ENCODE assay signal across 8 cellular contexts in the genomic region with DNA sequence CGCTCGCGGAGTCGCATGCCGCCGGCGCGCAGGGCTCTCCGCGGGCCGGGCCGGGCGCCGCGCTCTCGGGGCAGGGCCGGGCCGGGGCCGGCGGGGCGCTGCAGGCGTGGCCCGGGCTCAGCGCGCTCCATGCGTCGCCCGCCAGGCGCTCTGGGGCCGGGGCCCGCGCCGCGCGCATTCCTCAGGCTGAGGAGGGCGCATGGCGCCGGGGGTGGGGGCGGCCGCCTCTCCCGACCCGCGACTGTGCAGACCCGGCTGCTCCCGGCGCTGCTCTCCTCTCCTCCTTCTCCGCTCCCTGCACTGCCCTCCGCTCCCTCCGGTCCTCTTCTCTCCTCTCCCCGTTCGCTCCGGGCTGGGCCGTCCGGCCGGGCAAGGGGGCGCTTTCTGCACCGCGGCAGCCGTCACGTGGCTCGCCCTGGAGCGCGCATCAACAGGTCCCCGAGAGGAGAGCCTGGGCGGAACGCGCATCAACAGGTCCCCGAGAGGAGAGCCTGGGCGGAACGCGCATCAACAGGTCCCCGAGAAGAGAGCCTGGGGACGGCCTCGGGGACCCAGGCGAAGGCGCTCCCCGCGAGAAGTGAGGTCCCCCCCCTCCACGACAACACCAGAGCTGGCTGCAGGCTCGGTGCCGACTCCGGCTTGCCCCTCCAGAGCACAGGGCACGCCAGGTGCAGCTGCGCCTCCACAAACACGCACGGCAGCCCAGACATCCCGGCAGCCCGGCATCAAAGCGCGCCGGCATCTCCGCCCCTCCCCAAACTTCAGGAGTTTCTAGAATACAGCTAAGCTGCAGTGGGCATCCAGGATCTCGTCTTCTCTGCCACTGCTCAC. TPM values are rescaled to one million over a fixed set of nuclear protein-coding genes. Genes with fewer than 3 reads are reported as not detected.
DNase-seq lines count a peak whose midpoint lies in the region; ATAC-seq, FAIRE-seq and TF ChIP-seq lines count a peak whose summit lies in the region.

No MANE protein-coding gene starts in this region.

- POLR2A ChIA-PET in GM12878 (lab: Charles Lee) = no interaction called here

- H3K4me3 Mint-ChIP-seq in stimulated activated memory B cell treated with anti-CD40 and anti-IgM and Interleukin-4, amounts not matched to agents 10 μg/mL and 1 μg/mL and 100 μg/mL, for 72 hours = peak overlapping the region; percentile 73

- RAD21 ChIA-PET in GM12878 (lab: Charles Lee; ENCODE audit: unreplicated experiment) = no interaction called here

- no peak overlapping the region for H3K27ac ChIP-seq in GM12878 (ENCODE audit: control insufficient read depth, insufficient read depth)

- TF ChIP-seq RAD21 in GM12878 (IDR thresholded peaks at IDR 0.05; ENCODE audit: insufficient read depth, low read depth, low read length) = no peak

- 5% methylated on average over 46 of the region's 93 CpGs for whole genome bisulfite sequencing in GM12878 (ENCODE audit: insufficient coverage, insufficient replicate concordance, low lambda C conversion rate, missing lambda C conversion rate)

- no peak for ATAC-seq in GM12878
- ATAC-seq in stimulated activated memory B cell treated with anti-CD40 and anti-IgM and Interleukin-4, amounts not matched to agents 10 μg/mL and 1 μg/mL and 100 μg/mL, for 72 hours = peak; percentile 51
- ATAC-seq in GM21515 (IDR thresholded peaks at IDR 0.05; ENCODE audit: unreplicated experiment) = no peak

- TF ChIP-seq CTCF in GM12878 (IDR thresholded peaks at IDR 0.05 in 2 of 3, conservative IDR thresholded peaks at IDR 0.05 in 1 of 3; ENCODE audit: control insufficient read depth in 2 of 3, extremely low read depth in 1 of 3, insufficient read depth in 1 of 3, low read depth in 3 of 3, low read length in 3 of 3) = no peak

- H3K36me3 Mint-ChIP-seq in stimulated activated memory B cell treated with anti-CD40 and anti-IgM and Interleukin-4, amounts not matched to agents 10 μg/mL and 1 μg/mL and 100 μg/mL, for 72 hours = no peaks in the 10 kb centered on the region

- H3K9ac ChIP-seq in GM12878 (ENCODE audit: control insufficient read depth, insufficient read depth, low read length) = no peak overlapping the region

- no peak for FAIRE-seq in GM12878 (lab: Jason Lieb, UNC)

- no peaks in the 10 kb centered on the region for H3K36me3 ChIP-seq in GM12878 (ENCODE audit: control insufficient read depth in 2 of 2, insufficient read depth in 2 of 2, low read length in 1 of 2)

- intact Hi-C loops in GM12878 (cut with micrococcal nuclease; ENCODE audit: unreplicated experiment) = no loop called here

- TF ChIP-seq EP300 in GM12878 (IDR thresholded peaks at IDR 0.05; ENCODE audit: borderline replicate concordance in 1 of 2, control insufficient read depth in 1 of 2, low read depth in 2 of 2, low read length in 2 of 2) = no peak

- H3K79me2 ChIP-seq in GM12878 (ENCODE audit: control insufficient read depth, insufficient read depth, low read length) = no peaks in the 10 kb centered on the region

- no peaks in the 10 kb centered on the region for H3K4me1 ChIP-seq in GM12878 (ENCODE audit: control insufficient read depth, insufficient read depth, low read length)

- H3K9me3 ChIP-seq in GM12878 (replicated peaks; ENCODE audit: control insufficient read depth, insufficient read depth, low read length) = no peaks in the 10 kb centered on the region; the same call in 2 of the 3 replicates

- no peak for TF ChIP-seq POLR2A in GM12878 (IDR thresholded peaks at IDR 0.05; ENCODE audit: low read depth, low read length)

- no peaks in the 10 kb centered on the region for H3K9me3 Mint-ChIP-seq in stimulated activated memory B cell treated with anti-CD40 and anti-IgM and Interleukin-4, amounts not matched to agents 10 μg/mL and 1 μg/mL and 100 μg/mL, for 72 hours

- no peak overlapping the region for H2AFZ ChIP-seq in GM12878 (ENCODE audit: control insufficient read depth, low read depth, low read length)

- H3K27me3 ChIP-seq in GM12878 (replicated peaks in 1 of 2; ENCODE audit: control insufficient read depth in 2 of 2, insufficient read depth in 2 of 2, low read length in 1 of 2) = peaks cover 2 to 6% of the 10 kb centered on the region in 2 experiments; a peak in 2 of 4 replicates

- peaks cover 47% of the 10 kb centered on the region for H3K4me1 Mint-ChIP-seq in stimulated activated memory B cell treated with anti-CD40 and anti-IgM and Interleukin-4, amounts not matched to agents 10 μg/mL and 1 μg/mL and 100 μg/mL, for 72 hours

- H4K20me1 ChIP-seq in GM12878 (ENCODE audit: control insufficient read depth, insufficient read depth) = 0 out of 2 replicates have a peak, but pooled peaks cover 2% of the 10 kb centered on the region

- CTCF ChIA-PET in GM12878 (lab: Yijun Ruan, JAX) = no interaction called here

- no TSS peak for BruUV-seq in GM12878 (replicated peaks; lab: Mats Ljungman, UMichigan)

- SMC1A ChIA-PET in GM12878 (lab: Charles Lee; ENCODE audit: uncharacterized antibody, unreplicated experiment) = no interaction called here

- in situ Hi-C loops in GM12878 (cut with MboI) = no loop called here

- peaks cover 63% of the 10 kb centered on the region for H3K27me3 Mint-ChIP-seq in stimulated activated memory B cell treated with anti-CD40 and anti-IgM and Interleukin-4, amounts not matched to agents 10 μg/mL and 1 μg/mL and 100 μg/mL, for 72 hours

- H3K27ac Mint-ChIP-seq in stimulated activated memory B cell treated with anti-CD40 and anti-IgM and Interleukin-4, amounts not matched to agents 10 μg/mL and 1 μg/mL and 100 μg/mL, for 72 hours = no peak overlapping the region

- H3K4me3 ChIP-seq in GM12878 = no peak overlapping the region

- 0 out of 2 replicates have a peak overlapping the region, but pooled peaks have one; percentile 48 for H3K4me2 ChIP-seq in GM12878 (ENCODE audit: control insufficient read depth, insufficient read depth)

- peak; percentile 69 for DNase-seq in activated effector memory CD4-positive, alpha-beta T cell treated with anti-CD3 and anti-CD28 coated beads, Interleukin-2, amount 50 U/mL, for 16 hours
- no peak for DNase-seq in activated effector memory CD4-positive, alpha-beta T cell treated with Interleukin-2 at 50 U/mL for 16 hours
- DNase-seq in GM12878 (ENCODE audit: low read depth, low spot score) (no peak), left kidney (ENCODE audit: low read depth, low spot score) (peak; percentile 75), NCI-H1930 (lab: John Stamatoyannopoulos, UW) (no peak)
- no peak for DNase-seq in effector CD8-positive, alpha-beta T cell (lab: John Stamatoyannopoulos, UW)

TF ChIP-seq in GM12878, 131 proteins besides CTCF, POLR2A, EP300 and RAD21:
- TF ChIP-seq, protein P1, sequence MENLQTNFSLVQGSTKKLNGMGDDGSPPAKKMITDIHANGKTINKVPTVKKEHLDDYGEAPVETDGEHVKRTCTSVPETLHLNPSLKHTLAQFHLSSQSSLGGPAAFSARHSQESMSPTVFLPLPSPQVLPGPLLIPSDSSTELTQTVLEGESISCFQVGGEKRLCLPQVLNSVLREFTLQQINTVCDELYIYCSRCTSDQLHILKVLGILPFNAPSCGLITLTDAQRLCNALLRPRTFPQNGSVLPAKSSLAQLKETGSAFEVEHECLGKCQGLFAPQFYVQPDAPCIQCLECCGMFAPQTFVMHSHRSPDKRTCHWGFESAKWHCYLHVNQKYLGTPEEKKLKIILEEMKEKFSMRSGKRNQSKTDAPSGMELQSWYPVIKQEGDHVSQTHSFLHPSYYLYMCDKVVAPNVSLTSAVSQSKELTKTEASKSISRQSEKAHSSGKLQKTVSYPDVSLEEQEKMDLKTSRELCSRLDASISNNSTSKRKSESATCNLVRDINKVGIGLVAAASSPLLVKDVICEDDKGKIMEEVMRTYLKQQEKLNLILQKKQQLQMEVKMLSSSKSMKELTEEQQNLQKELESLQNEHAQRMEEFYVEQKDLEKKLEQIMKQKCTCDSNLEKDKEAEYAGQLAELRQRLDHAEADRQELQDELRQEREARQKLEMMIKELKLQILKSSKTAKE (IDR thresholded peaks at IDR 0.05; ENCODE audit: low read depth, poor library complexity, severe bottlenecking) = no peak
- TF ChIP-seq HDAC6 (IDR thresholded peaks at IDR 0.05; ENCODE audit: unreplicated experiment) = peak; percentile 67

RNA-seq across cellular contexts. Expression of a gene that starts 12.9 kb away (rescaled TPM):
- total RNA-seq in GM12878 (2013; cell fraction: nucleolus; rRNA removed) = 5.5 and 7.0 TPM in 2 replicates
- 23.9 and 30.7 TPM in 2 replicates for total RNA-seq in GM12878 (2014; rRNA removed)
- 9.7 and 10.7 TPM in 2 replicates for total RNA-seq in GM12878 (2014; rRNA removed; fragmentation: Illumina TruSeq; extraction: Trizol)
- 26.5 and 34.3 TPM in 2 replicates for total RNA-seq in GM12878 (2021)
- 4.4 TPM for polyA plus RNA-seq in GM12878 (2011; ENCODE audit: low read depth)
- 2.7 and 4.6 TPM in 2 replicates for polyA plus RNA-seq in GM12878 (2011; rRNA removed)
- polyA plus RNA-seq in GM12878 (2011; cell fraction: cytosol; rRNA removed) = 3.7 and 5.7 TPM in 2 replicates
- 28.9 and 32.0 TPM in 2 replicates for polyA plus RNA-seq in GM12878 (2011; cell fraction: nucleus; rRNA removed)
- 13.4 and 16.3 TPM in 2 replicates for polyA plus RNA-seq in GM12878 (2012)
- 1.3 and 5.9 TPM in 2 replicates for polyA plus RNA-seq in GM12878 (2014; fragmentation: Illumina TruSeq; extraction: Trizol)
- polyA plus RNA-seq in GM12878 (2014; fragmentation: Nextera tagmentation; extraction: Ambion mirVana) = under 1 TPM in 1 of 2 experiments, not detected in 1; 0.11 TPM
- 27.8 and 34.8 TPM in 2 replicates for polyA plus RNA-seq in GM12878 (2014; rRNA removed)
- polyA plus RNA-seq in GM12878 (2016; fragmentation: Nextera tagmentation; extraction: Ambion mirVana) = 10 to 100 TPM in 1 of 2 experiments, 1 to 10 TPM in 1; 3.3 to 11.3 TPM
- polyA minus RNA-seq in GM12878 (2011; rRNA and poly(A)+ RNA removed) = 5.6 and 12.3 TPM in 2 replicates
- 5.7 and 17.5 TPM in 2 replicates for polyA minus RNA-seq in GM12878 (2011; cell fraction: cytosol; rRNA and poly(A)+ RNA removed)
- 6.6 and 11.7 TPM in 2 replicates for polyA minus RNA-seq in GM12878 (2011; cell fraction: nucleus; rRNA and poly(A)+ RNA removed)

RNA-seq across cellular contexts. Expression of a gene that starts 55.3 kb away (rescaled TPM):
- 16.9 and 20.4 TPM in 2 replicates for total RNA-seq in GM12878 (2013; cell fraction: nucleolus; rRNA removed)
- total RNA-seq in GM12878 (2014; rRNA removed) (42.7 and 49.1 TPM in 2 replicates), GM12878 (2014; rRNA removed; fragmentation: Illumina TruSeq; extraction: Trizol) (11.6 and 14.7 TPM in 2 replicates), GM12878 (2021) (65.9 and 71.0 TPM in 2 replicates)
- polyA plus RNA-seq in GM12878 (2011; ENCODE audit: low read depth) = 15.0 TPM
- polyA plus RNA-seq in GM12878 (2011; rRNA removed) (10.6 and 27.5 TPM in 2 replicates), GM12878 (2014; fragmentation: Illumina TruSeq; extraction: Trizol) (4.8 and 8.6 TPM in 2 replicates), GM12878 (2014; fragmentation: Nextera tagmentation; extraction: Ambion mirVana) (1 to 10 TPM in 1 of 2 experiments, under 1 TPM in 1; 0.31 to 1.9 TPM), GM12878 (2014; rRNA removed) (48.2 and 55.5 TPM in 2 replicates), GM12878 (2016; fragmentation: Nextera tagmentation; extraction: Ambion mirVana) (10 to 100 TPM in 1 of 2 experiments, 1 to 10 TPM in 1; 8.5 to 46.1 TPM)
- 37.2 and 59.1 TPM in 2 replicates for polyA plus RNA-seq in GM12878 (2011; cell fraction: cytosol; rRNA removed)
- 60.0 and 78.8 TPM in 2 replicates for polyA plus RNA-seq in GM12878 (2011; cell fraction: nucleus; rRNA removed)
- polyA plus RNA-seq in GM12878 (2012) = 40.8 and 42.6 TPM in 2 replicates
- polyA minus RNA-seq in GM12878 (2011; rRNA and poly(A)+ RNA removed) = 20.8 and 31.1 TPM in 2 replicates
- 14.2 and 16.7 TPM in 2 replicates for polyA minus RNA-seq in GM12878 (2011; cell fraction: cytosol; rRNA and poly(A)+ RNA removed)
- polyA minus RNA-seq in GM12878 (2011; cell fraction: nucleus; rRNA and poly(A)+ RNA removed) = 8.3 and 17.0 TPM in 2 replicates

Comparison
In these comparisons a context has a peak if more than half of its experiments do, and no peak if none do; other contexts are left out.
1. DNase-seq: peak in activated effector memory CD4-positive, alpha-beta T cell treated with anti-CD3 and anti-CD28 coated beads, Interleukin-2, amount 50 U/mL, for 16 hours (single experiment) and left kidney (single experiment); none in activated effector memory CD4-positive, alpha-beta T cell treated with Interleukin-2 at 50 U/mL for 16 hours (single experiment), GM12878 (single experiment), effector CD8-positive, alpha-beta T cell (single experiment) and NCI-H1930 (0 of 2).